Comparison of ENCODE assay signal across 1 cellular context in genomic region chr2:182426915-182427233, GRCh38.
TF ChIP-seq lines count a peak whose summit lies in the region.

TSS of gene PDE1A (minus strand) at chr2:182427036.

TF ChIP-seq in GM23338, 12 proteins besides CTCF, POLR2A, EP300 and RAD21 (continued from another document):
- TF ChIP-seq ZNF462 (CRISPR knock-in tag; IDR thresholded peaks at IDR 0.05) (no peak), EZH2phosphoT487 (IDR thresholded peaks at IDR 0.05; ENCODE audit: unreplicated experiment) (no peak), CREB1 (CRISPR knock-in tag; IDR thresholded peaks at IDR 0.05; ENCODE audit: low read depth) (no peak), NANOG (IDR thresholded peaks at IDR 0.05; ENCODE audit: borderline replicate concordance) (no peak), EZH2 (IDR thresholded peaks at IDR 0.05; ENCODE audit: low read depth, unreplicated experiment) (no peak), ETS1 (IDR thresholded peaks at IDR 0.05) (no peak)
